Comparison of ENCODE assay signal across 11 cellular contexts in genomic region chr1:43207229-43207853, GRCh38. TPM values are rescaled to one million over a fixed set of nuclear protein-coding genes. Genes with fewer than 3 reads are reported as not detected.
DNase-seq lines count a peak whose midpoint lies in the region; ATAC-seq and TF ChIP-seq lines count a peak whose summit lies in the region.
"Had no signal": no experiment of that assay in that cellular context is flagged by ENCODE, and none has a peak within 500 bp of the region (broad histone marks: within the 10 kb centered on the region; RNA-seq: fewer than 3 reads in every experiment).

No MANE protein-coding gene starts in this region.

- no peak for TF ChIP-seq POLR2A in Peyer's patch (IDR thresholded peaks at IDR 0.05)

- H3K27me3 Mint-ChIP-seq in activated CD8-positive, alpha-beta memory T cell treated with anti-CD3 and anti-CD28 coated beads, Interleukin-2, amount 10 ng/mL, durations not matched to agents 7 days and 5 days: peaks cover 8% of the 10 kb centered on the region
- peaks cover 0 to 10% (median 2%) of the 10 kb centered on the region in 5 donors for H3K27me3 Mint-ChIP-seq in naive thymus-derived CD4-positive, alpha-beta T cell

- POLR2A ChIA-PET in naive thymus-derived CD4-positive, alpha-beta T cell (lab: Charles Lee): no interaction called here

- intact Hi-C loops in naive thymus-derived CD4-positive, alpha-beta T cell (cut with micrococcal nuclease): no loop called here

- H3K27me3 ChIP-seq in fibroblast of lung (ENCODE audit: control insufficient read depth, insufficient read depth, low read length) (no peaks in the 10 kb centered on the region), Peyer's patch (no peaks in the 10 kb centered on the region)
- no peaks in the 10 kb centered on the region for H3K27me3 ChIP-seq in naive thymus-derived CD4-positive, alpha-beta T cell (ENCODE audit: control insufficient read depth in 2 of 2, insufficient read depth in 2 of 2, low read length in 2 of 2)

- peak overlapping the region; percentile 28 for H3K9ac ChIP-seq in fibroblast of lung (ENCODE audit: insufficient read depth, low read length)

- ATAC-seq in activated CD8-positive, alpha-beta memory T cell treated with anti-CD3 and anti-CD28 coated beads, Interleukin-2, amount 10 ng/mL, durations not matched to agents 7 days and 5 days: no peak
- ATAC-seq in naive thymus-derived CD4-positive, alpha-beta T cell: no peak

- H3K9me3 ChIP-seq in fibroblast of lung (ENCODE audit: control insufficient read depth, insufficient read depth, low read depth, low read length) (no peaks in the 10 kb centered on the region), Peyer's patch (no peaks in the 10 kb centered on the region)
- H3K9me3 ChIP-seq in naive thymus-derived CD4-positive, alpha-beta T cell (ENCODE audit: control insufficient read depth in 2 of 3, low read length in 3 of 3): no peaks in the 10 kb centered on the region

- peak overlapping the region; percentile 70 for H3K4me2 ChIP-seq in fibroblast of lung (ENCODE audit: extremely low read depth, insufficient read depth, low read length)

- no peaks in the 10 kb centered on the region for H3K9me3 Mint-ChIP-seq in activated CD8-positive, alpha-beta memory T cell treated with anti-CD3 and anti-CD28 coated beads, Interleukin-2, amount 10 ng/mL, durations not matched to agents 7 days and 5 days (ENCODE audit: low read depth)
- peaks cover 4 to 18% (median 9%) of the 10 kb centered on the region in 11 donors for H3K9me3 Mint-ChIP-seq in naive thymus-derived CD4-positive, alpha-beta T cell
- H3K9me3 Mint-ChIP-seq: activated CD4-positive, alpha-beta memory T cell treated with anti-CD3 and anti-CD28 coated beads, Interleukin-2, amount 10 ng/mL, durations not matched to agents 7 days and 5 days had no signal

- DNase-seq in EL: peak; percentile 94
- DNase-seq in RPMI7951 (ENCODE audit: low read depth): peak; percentile 36
- peak in 1 of 2 donors; percentile 42 for DNase-seq in fibroblast of lung (ENCODE audit: low read depth in 2 of 2)
- peak; percentile 65 for DNase-seq in non-pigmented ciliary epithelial cell (ENCODE audit: low read depth)
- no peak for DNase-seq in AG08396 (ENCODE audit: low spot score)
- no peak for DNase-seq in Peyer's patch
- DNase-seq in activated CD8-positive, alpha-beta memory T cell treated with anti-CD3 and anti-CD28 coated beads, Interleukin-2, amount 10 ng/mL, durations not matched to agents 7 days and 5 days: no peak
- DNase-seq in naive thymus-derived CD4-positive, alpha-beta T cell: no peak
- DNase-seq: activated CD4-positive, alpha-beta memory T cell treated with anti-CD3 and anti-CD28 coated beads, Interleukin-2, amount 10 ng/mL, durations not matched to agents 7 days and 5 days; substantia nigra had no signal

- no peak overlapping the region for H3K4me3 Mint-ChIP-seq in activated CD8-positive, alpha-beta memory T cell treated with anti-CD3 and anti-CD28 coated beads, Interleukin-2, amount 10 ng/mL, durations not matched to agents 7 days and 5 days
- no peak overlapping the region for H3K4me3 Mint-ChIP-seq in naive thymus-derived CD4-positive, alpha-beta T cell
- H3K4me3 Mint-ChIP-seq: activated CD4-positive, alpha-beta memory T cell treated with anti-CD3 and anti-CD28 coated beads, Interleukin-2, amount 10 ng/mL, durations not matched to agents 7 days and 5 days; IgD-negative memory B cell had no signal

- H2AFZ ChIP-seq in fibroblast of lung (ENCODE audit: low read length): peak overlapping the region; percentile 49

- H3K36me3 Mint-ChIP-seq in activated CD8-positive, alpha-beta memory T cell treated with anti-CD3 and anti-CD28 coated beads, Interleukin-2, amount 10 ng/mL, durations not matched to agents 7 days and 5 days: peaks cover 2% of the 10 kb centered on the region
- H3K36me3 Mint-ChIP-seq in naive thymus-derived CD4-positive, alpha-beta T cell: peaks cover 0 to 14% (median 7%) of the 10 kb centered on the region in 5 donors
- H3K36me3 Mint-ChIP-seq: IgD-negative memory B cell had no signal

- H3K27ac Mint-ChIP-seq in activated CD8-positive, alpha-beta memory T cell treated with anti-CD3 and anti-CD28 coated beads, Interleukin-2, amount 10 ng/mL, durations not matched to agents 7 days and 5 days: no peak overlapping the region
- no peak overlapping the region for H3K27ac Mint-ChIP-seq in naive thymus-derived CD4-positive, alpha-beta T cell
- H3K27ac Mint-ChIP-seq: activated CD4-positive, alpha-beta memory T cell treated with anti-CD3 and anti-CD28 coated beads, Interleukin-2, amount 10 ng/mL, durations not matched to agents 7 days and 5 days; IgD-negative memory B cell had no signal

- H3K4me1 Mint-ChIP-seq in activated CD8-positive, alpha-beta memory T cell treated with anti-CD3 and anti-CD28 coated beads, Interleukin-2, amount 10 ng/mL, durations not matched to agents 7 days and 5 days: no peaks in the 10 kb centered on the region
- peaks cover 0 to 6% (median 0%) of the 10 kb centered on the region in 7 donors for H3K4me1 Mint-ChIP-seq in naive thymus-derived CD4-positive, alpha-beta T cell
- H3K4me1 Mint-ChIP-seq: activated CD4-positive, alpha-beta memory T cell treated with anti-CD3 and anti-CD28 coated beads, Interleukin-2, amount 10 ng/mL, durations not matched to agents 7 days and 5 days had no signal

- no peaks in the 10 kb centered on the region for H3K36me3 ChIP-seq in fibroblast of lung (ENCODE audit: control insufficient read depth, insufficient read depth, low read length)
- H3K36me3 ChIP-seq in Peyer's patch: no peaks in the 10 kb centered on the region
- H3K36me3 ChIP-seq in naive thymus-derived CD4-positive, alpha-beta T cell (ENCODE audit: control insufficient read depth in 2 of 3, insufficient read depth in 3 of 3, low read length in 3 of 3): no peaks in the 10 kb centered on the region

- peaks cover 24% of the 10 kb centered on the region for H3K4me1 ChIP-seq in fibroblast of lung (ENCODE audit: control insufficient read depth, extremely low read depth, insufficient read depth, low read length)
- H3K4me1 ChIP-seq in Peyer's patch: peaks cover 0 to 10% (median 0%) of the 10 kb centered on the region in 4 donors
- H3K4me1 ChIP-seq in naive thymus-derived CD4-positive, alpha-beta T cell (ENCODE audit: control insufficient read depth in 2 of 2, insufficient read depth in 2 of 2, low read length in 2 of 2): no peaks in the 10 kb centered on the region

- no peaks in the 10 kb centered on the region for H3K79me2 ChIP-seq in fibroblast of lung (ENCODE audit: control insufficient read depth, insufficient read depth, low read length)

- H3K27ac ChIP-seq in fibroblast of lung (ENCODE audit: insufficient read depth, low read length) (peak overlapping the region; percentile 89), Peyer's patch (no peak overlapping the region)
- H3K27ac ChIP-seq in naive thymus-derived CD4-positive, alpha-beta T cell (ENCODE audit: low read depth, low read length): no peak overlapping the region

- CTCF ChIA-PET in activated CD8-positive, alpha-beta memory T cell treated with anti-CD3 and anti-CD28 coated beads, Interleukin-2, amount 10 ng/mL, durations not matched to agents 7 days and 5 days (lab: Charles Lee): interaction anchor here (0.9 kb wide), 1 partner anchor 20 kb away, joined by 3 read pairs; no protein-coding TSS in a partner anchor
- CTCF ChIA-PET in naive thymus-derived CD4-positive, alpha-beta T cell (lab: Charles Lee): no interaction called here

- TF ChIP-seq CTCF in fibroblast of lung (conservative IDR thresholded peaks at IDR 0.05 in 1 of 2, IDR thresholded peaks at IDR 0.05 in 1 of 2; ENCODE audit: low read depth in 1 of 2, low read length in 2 of 2): no peak
- no peak for TF ChIP-seq CTCF in Peyer's patch (IDR thresholded peaks at IDR 0.05)

- H3K4me3 ChIP-seq in fibroblast of lung (replicated peaks in 1 of 4; ENCODE audit: control extremely low read depth in 1 of 4, insufficient read depth in 1 of 4, low read depth in 3 of 4, low read length in 4 of 4): no peak overlapping the region
- H3K4me3 ChIP-seq in Peyer's patch: no peak overlapping the region
- no peak overlapping the region for H3K4me3 ChIP-seq in naive thymus-derived CD4-positive, alpha-beta T cell (ENCODE audit: low read length)

- no peaks in the 10 kb centered on the region for H4K20me1 ChIP-seq in fibroblast of lung (ENCODE audit: control insufficient read depth, extremely low read depth, insufficient read depth, low read length)

RNA-seq across cellular contexts. Expression of gene CFAP57, which starts 35.2 kb away (rescaled TPM):
- 0.10 and 0.48 TPM in 2 replicates for total RNA-seq in RPMI7951 (2014; rRNA removed; shearing (Covaris generic))
- total RNA-seq in fibroblast of lung (under 0.01 and 0.17 TPM in 2 replicates), Peyer's patch (not detected)
- 0.09 and 0.22 TPM in 2 replicates for polyA plus RNA-seq in fibroblast of lung
- polyA plus RNA-seq in fibroblast of lung (2012): 0.09 and 0.15 TPM in 2 replicates
- not detected in 2 replicates for polyA minus RNA-seq in fibroblast of lung (ENCODE audit: low replicate concordance)
- total RNA-seq in activated CD8-positive, alpha-beta memory T cell treated with anti-CD3 and anti-CD28 coated beads, Interleukin-2, amount 10 ng/mL, durations not matched to agents 7 days and 5 days: under 1 TPM; 0.09 TPM
- total RNA-seq in naive thymus-derived CD4-positive, alpha-beta T cell: under 1 TPM in 1 of 5 experiments, not detected in 4; 0.07 TPM
- not detected for polyA plus RNA-seq in naive thymus-derived CD4-positive, alpha-beta T cell

RNA-seq across cellular contexts. Expression of gene EBNA1BP2, which starts 35.3 kb away (rescaled TPM):
- 175 and 197 TPM in 2 replicates for total RNA-seq in RPMI7951 (2014; rRNA removed; shearing (Covaris generic))
- total RNA-seq in fibroblast of lung (39.1 and 44.4 TPM in 2 replicates), Peyer's patch (10 to 100 TPM; 12.8 to 62.7 (median 23.3) TPM)
- 52.4 and 81.5 TPM in 2 replicates for polyA plus RNA-seq in fibroblast of lung
- 69.1 and 104 TPM in 2 replicates for polyA plus RNA-seq in fibroblast of lung (2012)
- 22.7 and 35.2 TPM in 2 replicates for polyA minus RNA-seq in fibroblast of lung (ENCODE audit: low replicate concordance)
- 10 to 100 TPM; 60.0 to 68.7 TPM for total RNA-seq in activated CD8-positive, alpha-beta memory T cell treated with anti-CD3 and anti-CD28 coated beads, Interleukin-2, amount 10 ng/mL, durations not matched to agents 7 days and 5 days
- total RNA-seq in naive thymus-derived CD4-positive, alpha-beta T cell: 10 to 100 TPM; 17.8 to 46.1 (median 22.7) TPM
- 10 to 100 TPM; 51.9 to 56.5 TPM for polyA plus RNA-seq in naive thymus-derived CD4-positive, alpha-beta T cell

Comparison
In these comparisons a context has a peak if more than half of its experiments do, and no peak if none do; other contexts are left out.
1. DNase-seq: peak in EL (single experiment), RPMI7951 (single experiment) and non-pigmented ciliary epithelial cell (single experiment); none in AG08396 (single experiment), Peyer's patch (0 of 3), activated CD8-positive, alpha-beta memory T cell treated with anti-CD3 and anti-CD28 coated beads, Interleukin-2, amount 10 ng/mL, durations not matched to agents 7 days and 5 days (single experiment) and naive thymus-derived CD4-positive, alpha-beta T cell (0 of 9).